2 cellular contexts compared by ENCODE assay signal in genomic region chr14:76715102-76715926, GRCh38.
TF ChIP-seq lines count a peak whose summit lies in the region.

No MANE protein-coding gene starts in this region.

TF ChIP-seq in H1, 55 proteins besides CTCF, POLR2A, EP300 and RAD21 (continued from another document):
- TF ChIP-seq SP2 (IDR thresholded peaks at IDR 0.05; ENCODE audit: low read length), result no peak
- no peak for TF ChIP-seq CBX5 (IDR thresholded peaks at IDR 0.05; ENCODE audit: low read depth, low read length)
- TF ChIP-seq TCF12 (IDR thresholded peaks at IDR 0.05; ENCODE audit: low read depth, low read length), result no peak
- TF ChIP-seq JUN (IDR thresholded peaks at IDR 0.05; ENCODE audit: low read depth, low read length), result no peak
- TF ChIP-seq JUND (IDR thresholded peaks at IDR 0.05; ENCODE audit: low read length), result no peak
- no peak for TF ChIP-seq SP1 (IDR thresholded peaks at IDR 0.05; ENCODE audit: low read depth, low read length)
- TF ChIP-seq SUZ12 (IDR thresholded peaks at IDR 0.05; ENCODE audit: low read length), result no peak
TF ChIP-seq in H1: peak in this region for 0.

TF ChIP-seq in SK-N-SH, 30 proteins besides CTCF, POLR2A, EP300 and RAD21 (continued from another document):
- TF ChIP-seq MEF2A (IDR thresholded peaks at IDR 0.05; ENCODE audit: borderline replicate concordance, low read depth) (no peak), TAF1 (IDR thresholded peaks at IDR 0.05; ENCODE audit: borderline replicate concordance, low read depth, low read length) (no peak), REST (IDR thresholded peaks at IDR 0.05; ENCODE audit: low read depth, low read length) (no peak), RFX5 (IDR thresholded peaks at IDR 0.05; ENCODE audit: low read length) (no peak), NRF1 (IDR thresholded peaks at IDR 0.05; ENCODE audit: low read depth, low read length) (no peak), MXI1 (IDR thresholded peaks at IDR 0.05; ENCODE audit: low read depth, low read length) (no peak), NFIC (IDR thresholded peaks at IDR 0.05; ENCODE audit: borderline replicate concordance) (no peak), USF2 (IDR thresholded peaks at IDR 0.05; ENCODE audit: borderline replicate concordance, low read depth, low read length) (no peak)
- TF ChIP-seq, protein P1, sequence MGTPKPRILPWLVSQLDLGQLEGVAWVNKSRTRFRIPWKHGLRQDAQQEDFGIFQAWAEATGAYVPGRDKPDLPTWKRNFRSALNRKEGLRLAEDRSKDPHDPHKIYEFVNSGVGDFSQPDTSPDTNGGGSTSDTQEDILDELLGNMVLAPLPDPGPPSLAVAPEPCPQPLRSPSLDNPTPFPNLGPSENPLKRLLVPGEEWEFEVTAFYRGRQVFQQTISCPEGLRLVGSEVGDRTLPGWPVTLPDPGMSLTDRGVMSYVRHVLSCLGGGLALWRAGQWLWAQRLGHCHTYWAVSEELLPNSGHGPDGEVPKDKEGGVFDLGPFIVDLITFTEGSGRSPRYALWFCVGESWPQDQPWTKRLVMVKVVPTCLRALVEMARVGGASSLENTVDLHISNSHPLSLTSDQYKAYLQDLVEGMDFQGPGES (IDR thresholded peaks at IDR 0.05; ENCODE audit: low read depth, low read length), result no peak
